8 cellular contexts compared by ENCODE assay signal in genomic region chr1:117758444-117759316, GRCh38.
DNase-seq lines count a peak whose midpoint lies in the region; ATAC-seq, FAIRE-seq and TF ChIP-seq lines count a peak whose summit lies in the region.

No MANE protein-coding gene starts in this region.

- peak overlapping the region; percentile 98 for H2AFZ ChIP-seq in astrocyte (ENCODE audit: low read depth, low read length)

- no peak for TF ChIP-seq EP300 in sigmoid colon (IDR thresholded peaks at IDR 0.05)

- peak; percentile 69 for ATAC-seq in HG02610 (IDR thresholded peaks at IDR 0.05; ENCODE audit: unreplicated experiment)
- ATAC-seq in HG03469 (IDR thresholded peaks at IDR 0.05; ENCODE audit: unreplicated experiment) = no peak

- peak overlapping the region; percentile 71 for H3K9ac ChIP-seq in astrocyte (ENCODE audit: low read length)

- peak overlapping the region; percentile 61 for H3K4me3 ChIP-seq in astrocyte (ENCODE audit: insufficient read depth, low read depth, low read length)
- H3K4me3 ChIP-seq in sigmoid colon = peak overlapping the region; percentile 15 to 46 (median 42)

- no peaks in the 10 kb centered on the region for H3K9me3 ChIP-seq in astrocyte (ENCODE audit: insufficient read depth, low read depth, low read length)
- H3K9me3 ChIP-seq in sigmoid colon = no peaks in the 10 kb centered on the region

- H3K27me3 ChIP-seq in astrocyte (ENCODE audit: insufficient read depth, low read length) = no peaks in the 10 kb centered on the region
- H3K27me3 ChIP-seq in sigmoid colon = no peaks in the 10 kb centered on the region

- TF ChIP-seq CTCF in astrocyte (IDR thresholded peaks at IDR 0.05; ENCODE audit: insufficient read depth, low read depth, low read length) (peak; percentile 93), sigmoid colon (IDR thresholded peaks at IDR 0.05) (peak; percentile 51 to 87 (median 80))

- peaks cover 1% of the 10 kb centered on the region for H3K9me3 Mint-ChIP-seq in astrocyte (ENCODE audit: unreplicated experiment)

- H3K4me3 Mint-ChIP-seq in astrocyte (ENCODE audit: unreplicated experiment) = peak overlapping the region; percentile 65

- DNase-seq in GM04504 (ENCODE audit: low read depth) = peak; percentile 71
- peak; percentile 91 for DNase-seq in NCI-H146 (lab: John Stamatoyannopoulos, UW)
- peak; percentile 21 to 76 (median 47) for DNase-seq in T-helper 2 cell
- DNase-seq in astrocyte (ENCODE audit: low read depth) = peak; percentile 64
- peak in 42 of 51 donors; percentile 3 to 77 (median 40) for DNase-seq in hypothalamus (lab: John Stamatoyannopoulos, UW)
- peak; percentile 85 for DNase-seq in sigmoid colon

- no peaks in the 10 kb centered on the region for H4K20me1 ChIP-seq in astrocyte (ENCODE audit: insufficient read depth, low read length)

- no peak for TF ChIP-seq POLR2A in sigmoid colon (IDR thresholded peaks at IDR 0.05)

- no peaks in the 10 kb centered on the region for H3K79me2 ChIP-seq in astrocyte (ENCODE audit: insufficient read depth, low read length)

- H3K36me3 ChIP-seq in astrocyte (ENCODE audit: insufficient read depth, low read length) (no peaks in the 10 kb centered on the region), sigmoid colon (no peaks in the 10 kb centered on the region)

- H3K27ac Mint-ChIP-seq in astrocyte (ENCODE audit: unreplicated experiment) = peak overlapping the region; percentile 19

- WGBS in sigmoid colon, 2 donors = 11 to 20% methylated on average over 26 of the region's 26 CpGs

- FAIRE-seq in astrocyte (lab: Jason Lieb, UNC) = peak; percentile 50

- intact Hi-C loops in sigmoid colon (cut with DNase I) = loop anchor here (1.0 to 10.0 kb wide), 5 partner anchors 86 to 634 kb away; partner anchors contain the start of genes MAN1A2 and TRIM45

- H3K4me1 ChIP-seq in astrocyte (ENCODE audit: insufficient read depth, low read length) (peaks cover 13% of the 10 kb centered on the region), sigmoid colon (peaks cover 0 to 18% (median 14%) of the 10 kb centered on the region in 4 donors)

- no peaks in the 10 kb centered on the region for H3K36me3 Mint-ChIP-seq in astrocyte (ENCODE audit: low read depth, unreplicated experiment)

- peak overlapping the region; percentile 94 for H3K4me2 ChIP-seq in astrocyte (ENCODE audit: low read length)

- H3K4me1 Mint-ChIP-seq in astrocyte (ENCODE audit: low read depth, unreplicated experiment) = no peaks in the 10 kb centered on the region

- H3K27me3 Mint-ChIP-seq in astrocyte (ENCODE audit: low read depth, unreplicated experiment) = peaks cover 24% of the 10 kb centered on the region

- H3K27ac ChIP-seq in astrocyte (ENCODE audit: low read depth, low read length) (no peak overlapping the region), sigmoid colon (no peak overlapping the region)

Comparison
In these comparisons a context has a peak if more than half of its experiments do, and no peak if none do; other contexts are left out.
1. DNase-seq: peak in every context shown above with its lines; median percentile 91 in NCI-H146; 85 in sigmoid colon; 71 in GM04504; 64 in astrocyte; 47 in T-helper 2 cell; 40 in hypothalamus.